ENCODE assay signal across 8 cellular contexts in the genomic region with DNA sequence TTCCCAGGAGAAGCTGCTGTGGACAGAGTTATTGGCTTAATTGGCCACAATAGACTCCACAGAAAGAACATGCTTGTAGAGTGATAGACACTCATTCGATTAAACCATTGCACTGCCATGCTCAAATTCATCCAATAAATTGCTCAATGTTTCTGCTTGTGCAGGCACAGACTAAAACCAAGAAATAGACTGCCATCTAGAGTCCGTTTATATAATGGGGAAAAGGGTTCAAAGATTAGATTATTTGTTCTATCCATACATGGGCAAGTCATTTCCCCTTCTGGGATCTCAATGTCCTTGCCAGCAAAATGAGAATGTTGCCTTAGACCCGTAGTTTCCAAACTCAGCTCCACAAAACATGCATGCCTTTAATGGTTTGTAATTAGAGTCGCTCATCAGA. TPM values are rescaled to one million over a fixed set of nuclear protein-coding genes. Genes with fewer than 3 reads are reported as not detected.
DNase-seq lines count a peak whose midpoint lies in the region; ATAC-seq lines count a peak whose summit lies in the region.

No MANE protein-coding gene starts in this region.

- H3K9me3 Mint-ChIP-seq in activated CD8-positive, alpha-beta memory T cell treated with anti-CD3 and anti-CD28 coated beads, Interleukin-2, amount 10 ng/mL, durations not matched to agents 7 days and 5 days (ENCODE audit: low read depth) = no peaks in the 10 kb centered on the region

- peaks cover 4% of the 10 kb centered on the region for H3K27me3 Mint-ChIP-seq in activated CD8-positive, alpha-beta memory T cell treated with anti-CD3 and anti-CD28 coated beads, Interleukin-2, amount 10 ng/mL, durations not matched to agents 7 days and 5 days
- H3K27me3 Mint-ChIP-seq in T-helper 17 cell = no peaks in the 10 kb centered on the region

- H3K9me3 ChIP-seq in T-helper 17 cell (ENCODE audit: control insufficient read depth, low read length, poor library complexity, severe bottlenecking) = no peaks in the 10 kb centered on the region

- DNase-seq in G401 (ENCODE audit: low spot score) = peak; percentile 22
- DNase-seq in M059J (ENCODE audit: low read depth) = peak; percentile 72
- DNase-seq in SW480 (ENCODE audit: low spot score) = peak; percentile 61
- DNase-seq in hepatic stellate cell (ENCODE audit: low spot score) = peak; percentile 34
- DNase-seq in activated CD8-positive, alpha-beta memory T cell treated with anti-CD3 and anti-CD28 coated beads, Interleukin-2, amount 10 ng/mL, durations not matched to agents 7 days and 5 days = no peak
- DNase-seq in C1 segment of cervical spinal cord (lab: John Stamatoyannopoulos, UW) = no peak
- no peak for DNase-seq in T-helper 17 cell

- peaks cover 14% of the 10 kb centered on the region for H3K4me1 Mint-ChIP-seq in activated CD8-positive, alpha-beta memory T cell treated with anti-CD3 and anti-CD28 coated beads, Interleukin-2, amount 10 ng/mL, durations not matched to agents 7 days and 5 days
- H3K4me1 Mint-ChIP-seq in T-helper 17 cell = peaks cover 4% of the 10 kb centered on the region

- H3K4me3 Mint-ChIP-seq in activated CD8-positive, alpha-beta memory T cell treated with anti-CD3 and anti-CD28 coated beads, Interleukin-2, amount 10 ng/mL, durations not matched to agents 7 days and 5 days = no peak overlapping the region
- no peak overlapping the region for H3K4me3 Mint-ChIP-seq in T-helper 17 cell

- ATAC-seq in activated CD8-positive, alpha-beta memory T cell treated with anti-CD3 and anti-CD28 coated beads, Interleukin-2, amount 10 ng/mL, durations not matched to agents 7 days and 5 days = no peak
- ATAC-seq in GM19351 (IDR thresholded peaks at IDR 0.05; ENCODE audit: unreplicated experiment) = no peak
- no peak for ATAC-seq in T-helper 17 cell

- CTCF ChIA-PET in activated CD8-positive, alpha-beta memory T cell treated with anti-CD3 and anti-CD28 coated beads, Interleukin-2, amount 10 ng/mL, durations not matched to agents 7 days and 5 days (lab: Charles Lee) = interaction anchor here (1.3 to 1.5 kb wide), 2 partner anchors 9 to 12 kb away, joined by 4 read pairs; a partner anchor contains a TSS

- H3K36me3 Mint-ChIP-seq in activated CD8-positive, alpha-beta memory T cell treated with anti-CD3 and anti-CD28 coated beads, Interleukin-2, amount 10 ng/mL, durations not matched to agents 7 days and 5 days = no peaks in the 10 kb centered on the region
- no peaks in the 10 kb centered on the region for H3K36me3 Mint-ChIP-seq in T-helper 17 cell (ENCODE audit: low read depth)

- H3K27ac Mint-ChIP-seq in activated CD8-positive, alpha-beta memory T cell treated with anti-CD3 and anti-CD28 coated beads, Interleukin-2, amount 10 ng/mL, durations not matched to agents 7 days and 5 days = no peak overlapping the region
- no peak overlapping the region for H3K27ac Mint-ChIP-seq in T-helper 17 cell

- in situ Hi-C loops in G401 (cut with HindIII; ENCODE audit: low sequenced_read_pairs) = no loop called here

RNA-seq across cellular contexts. Expression of a gene that starts 8.7 kb away (rescaled TPM):
- total RNA-seq in G401 (2014; rRNA removed; shearing (Covaris generic)) = 0.43 and 1.3 TPM in 2 replicates
- total RNA-seq in M059J (2014; rRNA removed; shearing (Covaris generic)) = 12.6 and 13.4 TPM in 2 replicates
- 1 to 10 TPM in 1 of 2 experiments, under 1 TPM in 1; 0.44 to 1.1 TPM for total RNA-seq in activated CD8-positive, alpha-beta memory T cell treated with anti-CD3 and anti-CD28 coated beads, Interleukin-2, amount 10 ng/mL, durations not matched to agents 7 days and 5 days
- not detected for total RNA-seq in T-helper 17 cell

RNA-seq across cellular contexts. Expression of a gene that starts 22.9 kb away (rescaled TPM):
- 8.6 and 9.0 TPM in 2 replicates for total RNA-seq in G401 (2014; rRNA removed; shearing (Covaris generic))
- total RNA-seq in M059J (2014; rRNA removed; shearing (Covaris generic)) = 49.2 and 57.1 TPM in 2 replicates
- under 1 TPM in 1 of 2 experiments, not detected in 1; 0.42 TPM for total RNA-seq in activated CD8-positive, alpha-beta memory T cell treated with anti-CD3 and anti-CD28 coated beads, Interleukin-2, amount 10 ng/mL, durations not matched to agents 7 days and 5 days
- total RNA-seq in T-helper 17 cell = under 1 TPM in 1 of 2 donors, not detected in 1; 0.31 TPM

RNA-seq across cellular contexts. Expression of a gene that starts 32.7 kb away (rescaled TPM):
- 8.2 and 18.8 TPM in 2 replicates for total RNA-seq in G401 (2014; rRNA removed; shearing (Covaris generic))
- total RNA-seq in M059J (2014; rRNA removed; shearing (Covaris generic)) = 166 and 172 TPM in 2 replicates
- 10 to 100 TPM; 22.1 to 25.9 TPM for total RNA-seq in activated CD8-positive, alpha-beta memory T cell treated with anti-CD3 and anti-CD28 coated beads, Interleukin-2, amount 10 ng/mL, durations not matched to agents 7 days and 5 days
- 1 to 10 TPM; 5.2 to 9.7 TPM for total RNA-seq in T-helper 17 cell

RNA-seq across cellular contexts. Expression of a gene that starts 52.5 kb away (rescaled TPM):
- 4.4 and 12.7 TPM in 2 replicates for total RNA-seq in G401 (2014; rRNA removed; shearing (Covaris generic))
- total RNA-seq in M059J (2014; rRNA removed; shearing (Covaris generic)) = 40.3 and 51.3 TPM in 2 replicates
- total RNA-seq in activated CD8-positive, alpha-beta memory T cell treated with anti-CD3 and anti-CD28 coated beads, Interleukin-2, amount 10 ng/mL, durations not matched to agents 7 days and 5 days = 10 to 100 TPM in 1 of 2 experiments, 1 to 10 TPM in 1; 9.6 to 13.3 TPM
- total RNA-seq in T-helper 17 cell = 1 to 10 TPM; 5.6 to 7.8 TPM

Comparison
In these comparisons a context has a peak if more than half of its experiments do, and no peak if none do; other contexts are left out.
1. DNase-seq: peak in G401 (single experiment), M059J (single experiment), SW480 (single experiment) and hepatic stellate cell (single experiment); none in activated CD8-positive, alpha-beta memory T cell treated with anti-CD3 and anti-CD28 coated beads, Interleukin-2, amount 10 ng/mL, durations not matched to agents 7 days and 5 days (single experiment), C1 segment of cervical spinal cord (0 of 14) and T-helper 17 cell (0 of 3).